Comparison of ENCODE assay signal across 16 cellular contexts in the genomic region with DNA sequence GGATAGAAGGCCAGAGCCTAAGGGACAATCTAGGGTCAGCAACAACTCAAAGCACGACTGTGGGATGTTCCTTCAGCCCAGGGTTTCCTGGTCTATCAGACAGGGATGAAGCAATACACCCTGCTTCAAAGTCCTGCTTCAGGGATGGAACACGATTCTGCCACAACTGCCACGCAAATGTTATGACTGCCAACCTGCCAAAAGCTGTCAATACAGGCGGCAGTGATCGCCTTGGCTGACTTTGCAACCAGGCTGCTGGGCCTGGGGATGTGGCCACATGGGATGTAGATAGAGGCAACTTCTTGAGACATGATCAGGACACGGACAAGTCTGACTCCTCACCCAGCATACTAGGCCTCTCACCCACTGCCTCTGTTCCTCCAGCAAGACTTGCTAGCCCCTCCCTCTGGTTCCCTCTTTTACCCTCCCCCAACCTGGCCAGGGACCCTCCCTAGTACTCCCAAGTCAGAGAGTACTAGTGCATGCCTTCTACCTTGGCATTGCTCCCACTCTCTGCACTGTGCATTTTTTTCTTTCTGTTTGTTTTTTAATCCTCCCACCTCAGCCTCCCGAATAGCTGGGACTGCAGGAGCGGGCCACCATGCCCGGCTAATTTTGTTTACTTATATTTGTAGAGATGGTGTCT. TPM values are rescaled to one million over a fixed set of nuclear protein-coding genes. Genes with fewer than 3 reads are reported as not detected.
DNase-seq lines count a peak whose midpoint lies in the region; ATAC-seq, FAIRE-seq and TF ChIP-seq lines count a peak whose summit lies in the region.
"Had no signal": no experiment of that assay in that cellular context is flagged by ENCODE, and none has a peak within 500 bp of the region (broad histone marks: within the 10 kb centered on the region; RNA-seq: fewer than 3 reads in every experiment).

No MANE protein-coding gene starts in this region.

- H3K4me1 ChIP-seq in CD4-positive, CD25-positive, alpha-beta regulatory T cell (ENCODE audit: control insufficient read depth, insufficient read depth, low read length, poor library complexity, severe bottlenecking) = peaks cover 77% of the 10 kb centered on the region
- H3K4me1 ChIP-seq in effector memory CD4-positive, alpha-beta T cell (ENCODE audit: control insufficient read depth, insufficient read depth, low read length, poor library complexity, severe bottlenecking) = peaks cover 46% of the 10 kb centered on the region
- H3K4me1 ChIP-seq in osteoblast (ENCODE audit: insufficient read depth, low read length) = peaks cover 9% of the 10 kb centered on the region

- no peak for TF ChIP-seq CTCF in osteoblast (IDR thresholded peaks at IDR 0.05; ENCODE audit: extremely low read depth, low read depth, low read length)
- no peak for TF ChIP-seq CTCF in nephron progenitor cell (IDR thresholded peaks at IDR 0.05)

- no peaks in the 10 kb centered on the region for H3K9me3 Mint-ChIP-seq in CD4-positive, CD25-positive, alpha-beta regulatory T cell
- peaks cover 11% of the 10 kb centered on the region for H3K9me3 Mint-ChIP-seq in nephron progenitor cell

- H3K4me3 Mint-ChIP-seq in CD4-positive, CD25-positive, alpha-beta regulatory T cell = peak overlapping the region in 1 of 4 donors; percentile 36
- H3K4me3 Mint-ChIP-seq in nephron progenitor cell = no peak overlapping the region

- peaks cover 89% of the 10 kb centered on the region for H3K79me2 ChIP-seq in osteoblast (ENCODE audit: insufficient read depth, low read length)

- H3K27me3 Mint-ChIP-seq in CD4-positive, CD25-positive, alpha-beta regulatory T cell = no peaks in the 10 kb centered on the region
- H3K27me3 Mint-ChIP-seq in nephron progenitor cell (ENCODE audit: low read depth, poor library complexity) = peaks cover 1% of the 10 kb centered on the region

- H4K20me1 ChIP-seq in osteoblast (ENCODE audit: insufficient read depth, low read length) = peaks cover 83% of the 10 kb centered on the region

- H2AFZ ChIP-seq in osteoblast (ENCODE audit: low read length) = no peak overlapping the region
- H2AFZ ChIP-seq: PC-9 had no signal

- peak; percentile 68 for FAIRE-seq in GM12892 (lab: Jason Lieb, UNC)
- FAIRE-seq: urothelium cell line had no signal

- peaks cover 38% of the 10 kb centered on the region for H3K36me3 Mint-ChIP-seq in CD4-positive, CD25-positive, alpha-beta regulatory T cell
- H3K36me3 Mint-ChIP-seq in nephron progenitor cell (ENCODE audit: low read depth) = peaks cover 55% of the 10 kb centered on the region

- peak overlapping the region in 2 of 3 donors; percentile 32 to 42 for H3K27ac Mint-ChIP-seq in CD4-positive, CD25-positive, alpha-beta regulatory T cell
- no peak overlapping the region for H3K27ac Mint-ChIP-seq in nephron progenitor cell

- H3K27ac ChIP-seq in CD4-positive, CD25-positive, alpha-beta regulatory T cell (ENCODE audit: insufficient read depth, low read length, poor library complexity, severe bottlenecking) = no peak overlapping the region
- H3K27ac ChIP-seq in effector memory CD4-positive, alpha-beta T cell (ENCODE audit: insufficient read depth, low read length, poor library complexity, severe bottlenecking) = peak overlapping the region; percentile 1
- H3K27ac ChIP-seq in osteoblast (ENCODE audit: low read depth, low read length) = no peak overlapping the region
- H3K27ac ChIP-seq: PC-9 had no signal

- no peak overlapping the region for H3K4me2 ChIP-seq in osteoblast (ENCODE audit: insufficient read depth, low read length)
- H3K4me2 ChIP-seq: PC-9 had no signal

- ATAC-seq in CD4-positive, CD25-positive, alpha-beta regulatory T cell (ENCODE audit: low read depth in 2 of 2) = no peak

- TF ChIP-seq POLR2A in GM12892 (IDR thresholded peaks at IDR 0.05; ENCODE audit: low read depth, low read length) = no peak

- no peaks in the 10 kb centered on the region for H3K9me3 ChIP-seq in CD4-positive, CD25-positive, alpha-beta regulatory T cell (ENCODE audit: control insufficient read depth in 2 of 2, low read length in 2 of 2)
- no peaks in the 10 kb centered on the region for H3K9me3 ChIP-seq in effector memory CD4-positive, alpha-beta T cell (ENCODE audit: control insufficient read depth, low read length)
- no peaks in the 10 kb centered on the region for H3K9me3 ChIP-seq in osteoblast (ENCODE audit: low read depth, low read length)

- peaks cover 4% of the 10 kb centered on the region for H3K36me3 ChIP-seq in CD4-positive, CD25-positive, alpha-beta regulatory T cell (ENCODE audit: control insufficient read depth, insufficient read depth, low read length)
- H3K36me3 ChIP-seq in effector memory CD4-positive, alpha-beta T cell (ENCODE audit: control insufficient read depth, insufficient read depth, low read length) = peaks cover 17% of the 10 kb centered on the region
- peaks cover 7% of the 10 kb centered on the region for H3K36me3 ChIP-seq in osteoblast (ENCODE audit: insufficient read depth, low read length)

- no peaks in the 10 kb centered on the region for H3K27me3 ChIP-seq in CD4-positive, CD25-positive, alpha-beta regulatory T cell (ENCODE audit: control insufficient read depth, insufficient read depth, low read length)
- no peaks in the 10 kb centered on the region for H3K27me3 ChIP-seq in effector memory CD4-positive, alpha-beta T cell (replicated peaks; ENCODE audit: control insufficient read depth, insufficient read depth, low read length, poor library complexity, severe bottlenecking)
- H3K27me3 ChIP-seq in osteoblast (ENCODE audit: insufficient read depth, low read length) = no peaks in the 10 kb centered on the region

- DNase-seq in CD4-positive, CD25-positive, alpha-beta regulatory T cell = no peak
- DNase-seq in GM12892 (ENCODE audit: insufficient read length) = no peak
- DNase-seq in effector memory CD4-positive, alpha-beta T cell = no peak
- DNase-seq in osteoblast (ENCODE audit: insufficient read length, low spot score, missing footprints) = peak; percentile 47
- no peak for DNase-seq in cerebellum (ENCODE audit: low spot score)
- no peak for DNase-seq in nephron progenitor cell
- no peak for DNase-seq in NCI-H446 (lab: John Stamatoyannopoulos, UW)
- DNase-seq: activated CD4-positive, CD25-positive, alpha-beta regulatory T cell treated with anti-CD3 and anti-CD28 coated beads, Interleukin-2, amount 50 U/mL, for 72 hours; activated effector memory CD4-positive, alpha-beta T cell treated with Interleukin-2 at 50 U/mL for 16 hours; H7; KBM-7; mesendoderm; NCI-H1417 treated with DMSO at 0.1 percent for 48 hours; PC-9; SW 1271 had no signal

- H3K4me1 Mint-ChIP-seq in CD4-positive, CD25-positive, alpha-beta regulatory T cell = peaks cover 21 to 85% (median 65%) of the 10 kb centered on the region in 4 donors
- peaks cover 12% of the 10 kb centered on the region for H3K4me1 Mint-ChIP-seq in nephron progenitor cell

- no peak overlapping the region for H3K4me3 ChIP-seq in CD4-positive, CD25-positive, alpha-beta regulatory T cell (ENCODE audit: low read depth, low read length)
- H3K4me3 ChIP-seq in effector memory CD4-positive, alpha-beta T cell (ENCODE audit: insufficient read depth, low read depth, low read length, poor library complexity, severe bottlenecking) = no peak overlapping the region
- no peak overlapping the region for H3K4me3 ChIP-seq in osteoblast (ENCODE audit: insufficient read depth, low read length)
- H3K4me3 ChIP-seq: PC-9 had no signal

RNA-seq across cellular contexts. Expression of gene CCDC12, which starts 7.6 kb away (rescaled TPM):
- 71.8 TPM for total RNA-seq in CD4-positive, CD25-positive, alpha-beta regulatory T cell
- polyA plus RNA-seq in CD4-positive, CD25-positive, alpha-beta regulatory T cell = 100 to 1,000 TPM in 3 of 4 donors, 10 to 100 TPM in 1; 90.4 to 116 (median 106) TPM
- polyA plus RNA-seq in GM12892 (2012; ENCODE audit: missing spikeins) = 48.6 TPM
- 17.4 and 20.6 TPM in 2 replicates for total RNA-seq in osteoblast
- total RNA-seq in cerebellum = 23.0 TPM

RNA-seq across cellular contexts. Expression of gene NBEAL2, which starts 10.6 kb away (rescaled TPM):
- 429 TPM for total RNA-seq in CD4-positive, CD25-positive, alpha-beta regulatory T cell
- polyA plus RNA-seq in CD4-positive, CD25-positive, alpha-beta regulatory T cell = 10 to 100 TPM in 2 of 4 donors, 1 to 10 TPM in 2; 4.7 to 13.5 (median 8.6) TPM
- polyA plus RNA-seq in GM12892 (2012; ENCODE audit: missing spikeins) = 79.6 TPM
- total RNA-seq in osteoblast (2.1 and 4.3 TPM in 2 replicates), cerebellum (8.2 TPM)

Comparison
In these comparisons a context has a peak if more than half of its experiments do, and no peak if none do; other contexts are left out.
1. RNA of gene NBEAL2, which starts 10.6 kb away (total RNA-seq): 429 TPM in CD4-positive, CD25-positive, alpha-beta regulatory T cell (single experiment); 8.2 TPM in cerebellum (single experiment) and 2.1 to 4.3 TPM in osteoblast; every median in the first group is over 10 times any median in the second.